Comparison of ENCODE assay signal across 1 cellular context in the genomic region with DNA sequence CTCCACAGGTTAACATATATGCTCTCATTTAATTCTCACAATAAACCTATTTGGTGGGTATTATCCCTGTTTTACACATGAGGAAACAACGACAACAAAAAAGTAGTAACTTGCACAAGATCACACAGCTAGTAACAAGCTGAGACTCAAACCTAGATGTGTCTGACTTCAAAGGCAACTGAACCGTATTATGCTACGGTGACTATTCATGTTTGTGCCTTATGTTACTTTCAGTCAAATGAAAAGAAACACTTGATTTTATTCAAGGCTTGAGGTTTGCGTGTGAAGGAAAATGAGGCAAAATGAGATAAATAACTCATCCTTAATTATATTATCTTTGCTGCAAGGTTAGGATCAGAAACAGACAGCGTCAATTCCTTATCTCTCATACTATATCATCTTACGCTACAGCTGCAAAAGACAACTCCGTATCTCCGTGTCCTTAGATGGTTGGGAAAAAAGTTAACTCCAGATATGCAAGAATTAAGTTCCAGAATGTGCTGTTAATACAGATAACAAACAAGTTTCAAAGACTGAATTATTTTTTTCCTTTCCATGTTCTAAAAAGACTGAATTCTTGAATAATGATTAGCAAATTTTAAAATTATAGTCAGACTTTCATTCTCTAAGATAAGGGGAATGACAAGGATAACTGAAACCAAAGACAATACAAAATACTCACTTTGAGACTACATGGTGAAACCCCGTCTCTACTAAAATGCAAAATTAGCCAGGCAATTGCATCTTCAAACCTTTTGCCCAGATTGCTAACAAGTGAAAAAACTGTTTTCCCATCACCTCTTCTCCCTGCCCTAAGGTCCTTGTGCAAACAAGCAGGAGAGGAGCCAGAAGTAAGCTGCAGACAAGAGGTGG.
TF ChIP-seq lines count a peak whose summit lies in the region.

No MANE protein-coding gene starts in this region.

TF ChIP-seq in GM12878, 131 proteins besides CTCF, POLR2A, EP300 and RAD21:
- TF ChIP-seq, protein P1, sequence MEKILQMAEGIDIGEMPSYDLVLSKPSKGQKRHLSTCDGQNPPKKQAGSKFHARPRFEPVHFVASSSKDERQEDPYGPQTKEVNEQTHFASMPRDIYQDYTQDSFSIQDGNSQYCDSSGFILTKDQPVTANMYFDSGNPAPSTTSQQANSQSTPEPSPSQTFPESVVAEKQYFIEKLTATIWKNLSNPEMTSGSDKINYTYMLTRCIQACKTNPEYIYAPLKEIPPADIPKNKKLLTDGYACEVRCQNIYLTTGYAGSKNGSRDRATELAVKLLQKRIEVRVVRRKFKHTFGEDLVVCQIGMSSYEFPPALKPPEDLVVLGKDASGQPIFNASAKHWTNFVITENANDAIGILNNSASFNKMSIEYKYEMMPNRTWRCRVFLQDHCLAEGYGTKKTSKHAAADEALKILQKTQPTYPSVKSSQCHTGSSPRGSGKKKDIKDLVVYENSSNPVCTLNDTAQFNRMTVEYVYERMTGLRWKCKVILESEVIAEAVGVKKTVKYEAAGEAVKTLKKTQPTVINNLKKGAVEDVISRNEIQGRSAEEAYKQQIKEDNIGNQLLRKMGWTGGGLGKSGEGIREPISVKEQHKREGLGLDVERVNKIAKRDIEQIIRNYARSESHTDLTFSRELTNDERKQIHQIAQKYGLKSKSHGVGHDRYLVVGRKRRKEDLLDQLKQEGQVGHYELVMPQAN (conservative IDR thresholded peaks at IDR 0.05) = no peak
- TF ChIP-seq RFX5 (IDR thresholded peaks at IDR 0.05; ENCODE audit: low read depth, low read length) (no peak), NFIC (IDR thresholded peaks at IDR 0.05; ENCODE audit: low read depth, low read length) (no peak), KLF5 (IDR thresholded peaks at IDR 0.05; ENCODE audit: partially characterized antibody) (no peak), CBFB (IDR thresholded peaks at IDR 0.05; ENCODE audit: low read depth) (no peak), STAT3 (IDR thresholded peaks at IDR 0.05; ENCODE audit: low read depth, low read length) (no peak)
- TF ChIP-seq, protein P2, sequence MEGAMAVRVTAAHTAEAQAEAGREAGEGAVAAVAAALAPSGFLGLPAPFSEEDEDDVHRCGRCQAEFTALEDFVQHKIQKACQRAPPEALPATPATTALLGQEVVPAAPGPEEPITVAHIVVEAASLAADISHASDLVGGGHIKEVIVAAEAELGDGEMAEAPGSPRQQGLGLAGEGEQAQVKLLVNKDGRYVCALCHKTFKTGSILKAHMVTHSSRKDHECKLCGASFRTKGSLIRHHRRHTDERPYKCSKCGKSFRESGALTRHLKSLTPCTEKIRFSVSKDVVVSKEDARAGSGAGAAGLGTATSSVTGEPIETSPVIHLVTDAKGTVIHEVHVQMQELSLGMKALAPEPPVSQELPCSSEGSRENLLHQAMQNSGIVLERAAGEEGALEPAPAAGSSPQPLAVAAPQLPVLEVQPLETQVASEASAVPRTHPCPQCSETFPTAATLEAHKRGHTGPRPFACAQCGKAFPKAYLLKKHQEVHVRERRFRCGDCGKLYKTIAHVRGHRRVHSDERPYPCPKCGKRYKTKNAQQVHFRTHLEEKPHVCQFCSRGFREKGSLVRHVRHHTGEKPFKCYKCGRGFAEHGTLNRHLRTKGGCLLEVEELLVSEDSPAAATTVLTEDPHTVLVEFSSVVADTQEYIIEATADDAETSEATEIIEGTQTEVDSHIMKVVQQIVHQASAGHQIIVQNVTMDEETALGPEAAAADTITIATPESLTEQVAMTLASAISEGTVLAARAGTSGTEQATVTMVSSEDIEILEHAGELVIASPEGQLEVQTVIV (IDR thresholded peaks at IDR 0.05; ENCODE audit: borderline replicate concordance, partially characterized antibody) = no peak
